ENCODE assay signal across 13 cellular contexts in the genomic region with DNA sequence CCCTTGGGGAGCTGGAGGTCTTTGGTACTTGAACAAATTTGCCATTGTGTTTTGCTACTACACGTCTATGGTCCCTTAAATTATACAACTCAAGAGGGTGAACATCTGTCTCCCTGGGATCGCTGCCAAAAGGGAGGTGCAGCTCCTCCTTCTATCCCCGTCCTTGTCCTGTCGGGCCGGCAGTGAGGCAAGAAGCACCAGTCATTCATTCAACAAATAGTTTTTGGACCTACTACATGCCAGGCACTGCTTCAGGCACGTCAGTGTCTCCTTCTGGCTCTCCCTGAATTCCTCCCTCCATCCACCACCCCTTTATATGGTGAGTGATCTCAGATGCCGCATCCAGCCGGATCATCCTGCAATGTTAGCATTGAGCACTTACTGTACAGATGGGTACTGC. TPM values are rescaled to one million over a fixed set of nuclear protein-coding genes. Genes with fewer than 3 reads are reported as not detected.
A peak's percentile ranks its signal among the peaks of the same experiment; 100 is the strongest.
DNase-seq lines count a peak whose midpoint lies in the region; ATAC-seq and TF ChIP-seq lines count a peak whose summit lies in the region.
"Had no signal": no experiment of that assay in that cellular context is flagged by ENCODE, and none has a peak within 500 bp of the region (broad histone marks: within the 10 kb centered on the region; RNA-seq: fewer than 3 reads in every experiment).

No MANE protein-coding gene starts in this region.

- peaks cover 25% of the 10 kb centered on the region for H3K36me3 ChIP-seq in A673 (ENCODE audit: insufficient read depth, low read length, poor library complexity, severe bottlenecking)
- no peaks in the 10 kb centered on the region for H3K36me3 ChIP-seq in colonic mucosa
- peaks cover 21% of the 10 kb centered on the region for H3K36me3 ChIP-seq in PC-9 (ENCODE audit: low read depth)

- H3K27me3 ChIP-seq in A673 (replicated peaks; ENCODE audit: insufficient read depth, low read depth, low read length, poor library complexity) (peaks cover 10% of the 10 kb centered on the region), colonic mucosa (peaks cover 13% of the 10 kb centered on the region), PC-9 (ENCODE audit: insufficient read depth, low read depth) (peaks cover 68% of the 10 kb centered on the region)

- H4K20me1 ChIP-seq in PC-9 (ENCODE audit: insufficient read depth), result peaks cover 17% of the 10 kb centered on the region

- BruUV-seq in A673 (replicated peaks; lab: Mats Ljungman, UMichigan), result no TSS peak
- BruUV-seq in PC-9 (replicated peaks; lab: Mats Ljungman, UMichigan), result no TSS peak

- peaks cover 17% of the 10 kb centered on the region for H3F3A ChIP-seq in PC-9 (ENCODE audit: insufficient read depth, low read depth)

- TF ChIP-seq CTCF in A673 (conservative IDR thresholded peaks at IDR 0.05; ENCODE audit: low read depth, low read length) (no peak), colonic mucosa (IDR thresholded peaks at IDR 0.05) (no peak), PC-9 (conservative IDR thresholded peaks at IDR 0.05) (no peak)

- peak; percentile 79 for DNase-seq in A673 (ENCODE audit: low spot score)
- peak; percentile 17 to 44 for DNase-seq in Kasumi-1 (lab: John Stamatoyannopoulos, UW)
- DNase-seq in NCI-H510A (lab: John Stamatoyannopoulos, UW), result peak; percentile 69
- DNase-seq in colonic mucosa, result peak; percentile 64
- no peak for DNase-seq in stimulated activated CD8-positive, alpha-beta memory T cell treated with anti-CD3 and anti-CD28 coated beads, Interleukin-4, amount 100 ng/mL, for 48 hours
- no peak for DNase-seq in PC-9
- DNase-seq: amniotic stem cell; NK-92 treated with Interleukin-12 subunit alpha and Interleukin-12 subunit beta, amount 100 ng/mL, for 24 hours; stimulated activated CD4-positive, alpha-beta T cell treated with anti-CD3 and anti-CD28 coated beads, Interleukin-1b, Interleukin-23, amount 100 ng/mL, for 48 hours had no signal

- H3K9me3 ChIP-seq in A673 (ENCODE audit: low read depth, low read length, poor library complexity, severe bottlenecking) (no peaks in the 10 kb centered on the region), colonic mucosa (no peaks in the 10 kb centered on the region), PC-9 (ENCODE audit: insufficient read depth, low read depth) (no peaks in the 10 kb centered on the region)
- H3K9me3 ChIP-seq: A549, neutrophil had no signal

- ATAC-seq in GM18868 (IDR thresholded peaks at IDR 0.05; ENCODE audit: unreplicated experiment), result no peak
- ATAC-seq in GM21737 (IDR thresholded peaks at IDR 0.05; ENCODE audit: unreplicated experiment), result no peak
- ATAC-seq: A549 had no signal

- H3K4me2 ChIP-seq in PC-9, result no peak overlapping the region
- H3K4me2 ChIP-seq: A549 had no signal

- no peak overlapping the region for H3K27ac ChIP-seq in A673 (ENCODE audit: low read depth, low read length, poor library complexity, severe bottlenecking)
- no peak overlapping the region for H3K27ac ChIP-seq in colonic mucosa
- no peak overlapping the region for H3K27ac ChIP-seq in PC-9
- H3K27ac ChIP-seq: neutrophil had no signal

- intact Hi-C loops in A673 (cut with micrococcal nuclease; ENCODE audit: unreplicated experiment), result no loop called here
- intact Hi-C loops in colonic mucosa (cut with DNase I), result no loop called here
- intact Hi-C loops in PC-9 (cut with micrococcal nuclease; ENCODE audit: unreplicated experiment), result no loop called here

- POLR2A ChIA-PET in A673 (lab: Charles Lee; ENCODE audit: low non-redundant PET), result no interaction called here
- POLR2A ChIA-PET in PC-9 (lab: Charles Lee; ENCODE audit: unreplicated experiment), result no interaction called here

- CTCF ChIA-PET in A673 (lab: Charles Lee) (no interaction called here), PC-9 (lab: Charles Lee) (interaction anchor here (1.2 kb wide), 1 partner anchor 27 kb away, joined by 3 read pairs; no protein-coding TSS in a partner anchor)

- H3K79me2 ChIP-seq in PC-9 (ENCODE audit: low read depth), result peaks cover 27% of the 10 kb centered on the region

- H3K9ac ChIP-seq in colonic mucosa (ENCODE audit: low read depth in 2 of 2, low read length in 2 of 2), result no peak overlapping the region

- H2AFZ ChIP-seq in PC-9, result no peak overlapping the region

- H3K4me3 ChIP-seq in A673 (ENCODE audit: low read depth, low read length, poor library complexity, severe bottlenecking) (no peak overlapping the region), colonic mucosa (no peak overlapping the region), PC-9 (no peak overlapping the region)
- H3K4me3 ChIP-seq: A549 had no signal

- H3K9me2 ChIP-seq in PC-9 (ENCODE audit: insufficient read depth), result no peaks in the 10 kb centered on the region

- H3K4me1 ChIP-seq in A673 (ENCODE audit: insufficient read depth, low read length, poor library complexity, severe bottlenecking) (peaks cover 16% of the 10 kb centered on the region), colonic mucosa (peaks cover 17% of the 10 kb centered on the region), PC-9 (replicated peaks; ENCODE audit: insufficient read depth) (peaks cover 16% of the 10 kb centered on the region)

RNA-seq across cellular contexts. Expression of a gene that starts 2.2 kb away (rescaled TPM):
- total RNA-seq in A673 (2021) (936 and 996 TPM in 2 replicates), colonic mucosa (100 to 1,000 TPM; 723 to 795 TPM), PC-9 (2021) (761 and 961 TPM in 2 replicates)

RNA-seq across cellular contexts. Expression of a gene that starts 12.1 kb away (rescaled TPM):
- 13.7 and 15.4 TPM in 2 replicates for total RNA-seq in A673 (2021)
- 1 to 10 TPM in 1 of 2 donors, under 1 TPM in 1; 0.86 to 2.9 TPM for total RNA-seq in colonic mucosa
- 1.5 and 2.9 TPM in 2 replicates for total RNA-seq in PC-9 (2021)

Comparison
In these comparisons a context has a peak if more than half of its experiments do, and no peak if none do; other contexts are left out.
1. DNase-seq: peak in A673 (single experiment), Kasumi-1 (2 of 2), NCI-H510A (single experiment) and colonic mucosa (single experiment); none in stimulated activated CD8-positive, alpha-beta memory T cell treated with anti-CD3 and anti-CD28 coated beads, Interleukin-4, amount 100 ng/mL, for 48 hours (single experiment) and PC-9 (0 of 2).